Comparison of ENCODE assay signal across 1 cellular context in the genomic region with DNA sequence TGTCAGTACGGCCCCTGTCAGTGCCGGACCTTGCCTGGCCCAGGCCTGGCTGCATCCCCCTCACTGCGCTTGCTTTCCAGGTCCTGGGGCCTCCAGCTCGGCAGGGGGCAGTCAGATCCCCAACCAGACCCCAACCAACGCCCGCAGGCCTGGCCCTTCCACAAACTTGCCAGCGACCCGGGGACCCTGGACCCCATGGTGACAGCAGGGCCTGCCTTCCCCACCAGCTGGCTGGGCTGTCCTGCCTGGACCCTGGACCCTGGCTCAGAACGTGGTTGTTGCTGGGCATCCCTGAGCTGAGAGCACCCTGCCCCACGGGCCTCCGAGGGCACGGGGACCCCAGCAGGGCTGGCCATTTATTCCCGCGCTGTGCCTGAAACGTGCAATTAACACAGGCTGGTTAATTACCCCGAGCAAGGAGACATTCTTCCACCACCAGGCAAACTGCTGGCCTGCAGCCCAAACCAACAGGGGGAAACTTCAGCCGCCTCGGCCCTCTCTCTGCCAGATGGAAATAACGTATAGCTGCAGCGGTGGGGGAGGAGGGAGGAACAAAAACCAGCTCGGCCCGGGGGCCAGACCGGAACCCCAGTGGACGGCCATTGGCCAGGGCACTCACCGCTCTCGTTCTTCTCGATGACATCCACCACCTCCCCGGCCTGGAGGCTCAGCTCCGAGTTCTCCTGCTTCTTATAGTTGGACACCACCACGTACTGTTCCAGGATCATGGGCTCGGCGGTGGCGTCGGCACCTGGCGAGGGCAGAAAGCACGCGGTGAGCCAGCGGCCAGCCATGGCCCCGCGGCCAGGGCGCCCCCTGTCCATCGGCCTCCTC.
TF ChIP-seq lines count a peak whose summit lies in the region.

No MANE protein-coding gene starts in this region.

TF ChIP-seq in HepG2, 621 proteins besides CTCF, POLR2A, EP300 and RAD21 (continued from another document and continues in another):
- TF ChIP-seq, protein P1, sequence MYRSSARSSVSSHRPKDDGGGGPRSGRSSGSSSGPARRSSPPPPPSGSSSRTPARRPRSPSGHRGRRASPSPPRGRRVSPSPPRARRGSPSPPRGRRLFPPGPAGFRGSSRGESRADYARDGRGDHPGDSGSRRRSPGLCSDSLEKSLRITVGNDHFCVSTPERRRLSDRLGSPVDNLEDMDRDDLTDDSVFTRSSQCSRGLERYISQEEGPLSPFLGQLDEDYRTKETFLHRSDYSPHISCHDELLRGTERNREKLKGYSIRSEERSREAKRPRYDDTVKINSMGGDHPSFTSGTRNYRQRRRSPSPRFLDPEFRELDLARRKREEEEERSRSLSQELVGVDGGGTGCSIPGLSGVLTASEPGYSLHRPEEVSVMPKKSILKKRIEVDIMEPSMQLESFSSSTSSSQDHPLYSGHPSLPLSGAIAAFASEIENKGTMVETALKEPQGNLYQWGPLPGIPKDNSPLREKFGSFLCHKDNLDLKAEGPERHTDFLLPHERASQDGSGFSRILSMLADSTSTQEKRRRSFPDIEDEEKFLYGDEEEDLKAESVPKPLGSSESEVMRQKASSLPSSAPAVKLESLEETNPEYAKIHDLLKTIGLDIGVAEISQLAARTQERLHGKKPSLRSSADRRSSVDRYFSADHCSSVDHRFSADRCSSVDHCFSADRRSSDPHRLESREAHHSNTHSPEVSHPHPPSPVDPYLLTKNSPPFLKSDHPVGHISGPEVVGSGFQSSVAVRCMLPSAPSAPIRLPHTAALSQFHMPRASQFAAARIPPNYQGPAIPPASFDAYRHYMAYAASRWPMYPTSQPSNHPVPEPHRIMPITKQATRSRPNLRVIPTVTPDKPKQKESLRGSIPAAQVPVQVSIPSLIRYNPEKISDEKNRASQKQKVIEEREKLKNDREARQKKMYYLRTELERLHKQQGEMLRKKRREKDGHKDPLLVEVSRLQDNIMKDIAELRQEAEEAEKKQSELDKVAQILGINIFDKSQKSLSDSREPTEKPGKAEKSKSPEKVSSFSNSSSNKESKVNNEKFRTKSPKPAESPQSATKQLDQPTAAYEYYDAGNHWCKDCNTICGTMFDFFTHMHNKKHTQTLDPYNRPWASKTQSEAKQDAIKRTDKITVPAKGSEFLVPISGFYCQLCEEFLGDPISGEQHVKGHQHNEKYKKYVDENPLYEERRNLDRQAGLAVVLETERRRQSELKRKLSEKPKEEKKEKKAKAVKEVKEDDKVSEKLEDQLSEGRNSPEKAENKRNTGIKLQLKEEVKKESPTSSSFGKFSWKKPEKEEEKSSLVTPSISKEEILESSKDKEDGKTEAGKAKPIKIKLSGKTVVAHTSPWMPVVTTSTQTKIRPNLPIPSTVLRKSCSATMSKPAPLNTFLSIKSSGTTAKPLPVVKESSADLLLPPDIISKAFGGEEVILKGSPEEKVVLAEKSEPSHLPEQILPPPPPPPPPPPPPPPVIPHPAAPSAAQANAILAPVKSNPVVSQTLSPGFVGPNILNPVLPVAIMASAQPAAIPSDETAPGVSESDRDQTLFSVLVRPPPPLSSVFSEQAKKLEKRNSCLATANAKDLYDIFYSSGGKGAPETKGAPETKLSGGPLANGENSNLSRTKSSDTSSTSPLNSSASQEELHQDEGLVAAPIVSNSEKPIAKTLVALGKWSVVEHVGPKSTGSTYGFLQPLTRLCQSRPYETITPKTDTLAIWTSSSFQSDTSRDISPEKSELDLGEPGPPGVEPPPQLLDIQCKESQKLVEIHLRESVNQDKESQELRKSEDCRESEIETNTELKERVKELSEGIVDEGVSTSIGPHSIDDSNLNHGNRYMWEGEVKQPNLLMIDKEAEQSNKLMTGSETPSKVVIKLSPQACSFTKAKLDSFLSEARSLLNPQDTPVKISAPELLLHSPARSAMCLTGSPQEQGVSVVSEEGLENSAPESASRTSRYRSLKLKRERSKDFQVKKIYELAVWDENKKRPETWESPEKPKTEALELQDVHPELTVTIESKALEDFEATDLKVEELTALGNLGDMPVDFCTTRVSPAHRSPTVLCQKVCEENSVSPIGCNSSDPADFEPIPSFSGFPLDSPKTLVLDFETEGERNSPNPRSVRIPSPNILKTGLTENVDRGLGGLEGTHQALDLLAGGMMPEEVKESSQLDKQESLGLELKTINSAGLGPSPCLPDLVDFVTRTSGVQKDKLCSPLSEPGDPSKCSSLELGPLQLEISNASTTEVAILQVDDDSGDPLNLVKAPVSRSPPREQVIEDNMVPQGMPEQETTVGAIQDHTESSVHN (CRISPR knock-in tag; IDR thresholded peaks at IDR 0.05): peak; percentile 52; the same call in 1 of the 2 replicates
- TF ChIP-seq ZNF687 (CRISPR knock-in tag; IDR thresholded peaks at IDR 0.05): peak; percentile 95
- peak; percentile 11; the same call in 1 of the 2 replicates for TF ChIP-seq NR2F6 (IDR thresholded peaks at IDR 0.05)
- peak; percentile 67; the same call in 1 of the 2 replicates for TF ChIP-seq NR2F6 (CRISPR knock-in tag; IDR thresholded peaks at IDR 0.05)
- no peak for TF ChIP-seq CC2D1A (CRISPR knock-in tag; IDR thresholded peaks at IDR 0.05)
- TF ChIP-seq, protein P2, sequence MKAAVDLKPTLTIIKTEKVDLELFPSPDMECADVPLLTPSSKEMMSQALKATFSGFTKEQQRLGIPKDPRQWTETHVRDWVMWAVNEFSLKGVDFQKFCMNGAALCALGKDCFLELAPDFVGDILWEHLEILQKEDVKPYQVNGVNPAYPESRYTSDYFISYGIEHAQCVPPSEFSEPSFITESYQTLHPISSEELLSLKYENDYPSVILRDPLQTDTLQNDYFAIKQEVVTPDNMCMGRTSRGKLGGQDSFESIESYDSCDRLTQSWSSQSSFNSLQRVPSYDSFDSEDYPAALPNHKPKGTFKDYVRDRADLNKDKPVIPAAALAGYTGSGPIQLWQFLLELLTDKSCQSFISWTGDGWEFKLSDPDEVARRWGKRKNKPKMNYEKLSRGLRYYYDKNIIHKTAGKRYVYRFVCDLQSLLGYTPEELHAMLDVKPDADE (CRISPR knock-in tag; IDR thresholded peaks at IDR 0.05): 0 out of 2 replicates have a peak, but pooled peaks have one; percentile 70
- TF ChIP-seq ZEB1 (IDR thresholded peaks at IDR 0.05; ENCODE audit: insufficient replicate concordance, low read depth): no peak
- no peak for TF ChIP-seq ELF4 (CRISPR knock-in tag; IDR thresholded peaks at IDR 0.05; ENCODE audit: borderline replicate concordance)
- TF ChIP-seq SSRP1 (CRISPR knock-in tag; IDR thresholded peaks at IDR 0.05): 0 out of 2 replicates have a peak, but pooled peaks have one; percentile 65
- no peak for TF ChIP-seq MYNN (CRISPR knock-in tag; IDR thresholded peaks at IDR 0.05; ENCODE audit: low read depth)
- TF ChIP-seq, protein P3, sequence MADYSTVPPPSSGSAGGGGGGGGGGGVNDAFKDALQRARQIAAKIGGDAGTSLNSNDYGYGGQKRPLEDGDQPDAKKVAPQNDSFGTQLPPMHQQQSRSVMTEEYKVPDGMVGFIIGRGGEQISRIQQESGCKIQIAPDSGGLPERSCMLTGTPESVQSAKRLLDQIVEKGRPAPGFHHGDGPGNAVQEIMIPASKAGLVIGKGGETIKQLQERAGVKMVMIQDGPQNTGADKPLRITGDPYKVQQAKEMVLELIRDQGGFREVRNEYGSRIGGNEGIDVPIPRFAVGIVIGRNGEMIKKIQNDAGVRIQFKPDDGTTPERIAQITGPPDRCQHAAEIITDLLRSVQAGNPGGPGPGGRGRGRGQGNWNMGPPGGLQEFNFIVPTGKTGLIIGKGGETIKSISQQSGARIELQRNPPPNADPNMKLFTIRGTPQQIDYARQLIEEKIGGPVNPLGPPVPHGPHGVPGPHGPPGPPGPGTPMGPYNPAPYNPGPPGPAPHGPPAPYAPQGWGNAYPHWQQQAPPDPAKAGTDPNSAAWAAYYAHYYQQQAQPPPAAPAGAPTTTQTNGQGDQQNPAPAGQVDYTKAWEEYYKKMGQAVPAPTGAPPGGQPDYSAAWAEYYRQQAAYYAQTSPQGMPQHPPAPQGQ (CRISPR knock-in tag; IDR thresholded peaks at IDR 0.05; ENCODE audit: borderline replicate concordance): no peak
- TF ChIP-seq ZNF282 (IDR thresholded peaks at IDR 0.05; ENCODE audit: partially characterized antibody): no peak
- no peak for TF ChIP-seq DZIP1 (CRISPR knock-in tag; IDR thresholded peaks at IDR 0.05)
- no peak for TF ChIP-seq YEATS2 (CRISPR knock-in tag; IDR thresholded peaks at IDR 0.05; ENCODE audit: borderline replicate concordance)
- TF ChIP-seq, protein P4, sequence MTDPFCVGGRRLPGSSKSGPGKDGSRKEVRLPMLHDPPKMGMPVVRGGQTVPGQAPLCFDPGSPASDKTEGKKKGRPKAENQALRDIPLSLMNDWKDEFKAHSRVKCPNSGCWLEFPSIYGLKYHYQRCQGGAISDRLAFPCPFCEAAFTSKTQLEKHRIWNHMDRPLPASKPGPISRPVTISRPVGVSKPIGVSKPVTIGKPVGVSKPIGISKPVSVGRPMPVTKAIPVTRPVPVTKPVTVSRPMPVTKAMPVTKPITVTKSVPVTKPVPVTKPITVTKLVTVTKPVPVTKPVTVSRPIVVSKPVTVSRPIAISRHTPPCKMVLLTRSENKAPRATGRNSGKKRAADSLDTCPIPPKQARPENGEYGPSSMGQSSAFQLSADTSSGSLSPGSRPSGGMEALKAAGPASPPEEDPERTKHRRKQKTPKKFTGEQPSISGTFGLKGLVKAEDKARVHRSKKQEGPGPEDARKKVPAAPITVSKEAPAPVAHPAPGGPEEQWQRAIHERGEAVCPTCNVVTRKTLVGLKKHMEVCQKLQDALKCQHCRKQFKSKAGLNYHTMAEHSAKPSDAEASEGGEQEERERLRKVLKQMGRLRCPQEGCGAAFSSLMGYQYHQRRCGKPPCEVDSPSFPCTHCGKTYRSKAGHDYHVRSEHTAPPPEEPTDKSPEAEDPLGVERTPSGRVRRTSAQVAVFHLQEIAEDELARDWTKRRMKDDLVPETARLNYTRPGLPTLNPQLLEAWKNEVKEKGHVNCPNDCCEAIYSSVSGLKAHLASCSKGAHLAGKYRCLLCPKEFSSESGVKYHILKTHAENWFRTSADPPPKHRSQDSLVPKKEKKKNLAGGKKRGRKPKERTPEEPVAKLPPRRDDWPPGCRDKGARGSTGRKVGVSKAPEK (CRISPR knock-in tag; IDR thresholded peaks at IDR 0.05; ENCODE audit: borderline replicate concordance): no peak
- TF ChIP-seq ZFAT (CRISPR knock-in tag; conservative IDR thresholded peaks at IDR 0.05): no peak
- no peak for TF ChIP-seq ATF7 (IDR thresholded peaks at IDR 0.05)
- TF ChIP-seq ATF7 (CRISPR knock-in tag; IDR thresholded peaks at IDR 0.05): no peak
- TF ChIP-seq MYPOP (CRISPR knock-in tag; IDR thresholded peaks at IDR 0.05): 0 out of 2 replicates have a peak, but pooled peaks have one; percentile 63
- TF ChIP-seq POLR2G (IDR thresholded peaks at IDR 0.05; ENCODE audit: low read depth, low read length): peak; percentile 39; the same call in 1 of the 2 replicates
- TF ChIP-seq ZNF660 (CRISPR knock-in tag; IDR thresholded peaks at IDR 0.05; ENCODE audit: borderline replicate concordance, low read depth): no peak
- TF ChIP-seq MED13 (CRISPR knock-in tag; IDR thresholded peaks at IDR 0.05): no peak; the same call in 1 of the 2 replicates
- TF ChIP-seq MIER2 (CRISPR knock-in tag; IDR thresholded peaks at IDR 0.05): peak; percentile 41; the same call in 1 of the 2 replicates
- peak; percentile 70 for TF ChIP-seq ZNF776 (CRISPR knock-in tag; IDR thresholded peaks at IDR 0.05)
- TF ChIP-seq DNMT1 (CRISPR knock-in tag; IDR thresholded peaks at IDR 0.05): no peak
